In the genomic region with DNA sequence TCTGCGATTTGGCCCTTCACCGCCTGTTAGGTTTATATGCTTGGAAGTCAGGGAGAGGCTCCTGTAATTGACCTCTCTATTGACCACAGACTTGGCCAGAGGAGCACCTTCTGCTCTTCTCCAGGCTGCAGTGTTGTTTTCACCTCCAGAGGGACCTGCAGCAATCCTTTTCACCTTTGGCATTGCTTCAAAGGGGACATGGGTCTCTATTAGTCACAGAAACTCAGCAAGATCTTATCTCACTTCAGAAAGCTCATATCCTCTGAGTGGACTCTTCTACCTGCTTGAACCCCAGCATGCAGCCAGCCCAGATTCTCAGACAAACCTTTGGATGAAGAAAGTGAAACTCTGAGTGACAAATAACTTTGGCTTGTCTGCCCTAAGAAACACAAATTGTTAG, we compare ENCODE assay signal across 20 cellular contexts.
DNase-seq lines count a peak whose midpoint lies in the region; ATAC-seq and TF ChIP-seq lines count a peak whose summit lies in the region.
"Had no signal": no experiment of that assay in that cellular context is flagged by ENCODE, and none has a peak within 500 bp of the region (broad histone marks: within the 10 kb centered on the region; RNA-seq: fewer than 3 reads in every experiment).

No MANE protein-coding gene starts in this region.

- DNase-seq in DMS79 (lab: John Stamatoyannopoulos, UW) (peak; percentile 55), SW480 (ENCODE audit: low spot score) (peak; percentile 9), iPS-NIHi7 (ENCODE audit: extremely low spot score) (peak; percentile 14), amygdala (lab: John Stamatoyannopoulos, UW) (no peak), D341Med (ENCODE audit: low spot score) (no peak)
- DNase-seq in activated CD8-positive, alpha-beta T cell treated with anti-CD3 and anti-CD28 coated beads for 36 hours = no peak
- DNase-seq: GF-D8, GM23248, H7, KBM-7, MV-4-11, NCI-H1105, NCI-H1436 treated with DMSO at 0.1 percent for 48 hours, NCI-H187 treated with DMSO at 0.1 percent for 48 hours, NCI-H2227 treated with DMSO at 0.1 percent for 48 hours, Right ventricle myocardium superior, RPMI8226, T-cell had no signal

- no peaks in the 10 kb centered on the region for H3K9me3 Mint-ChIP-seq in activated CD8-positive, alpha-beta T cell treated with anti-CD3 and anti-CD28 coated beads for 36 hours

- no peak overlapping the region for H3K27ac Mint-ChIP-seq in activated CD8-positive, alpha-beta T cell treated with anti-CD3 and anti-CD28 coated beads for 36 hours
- H3K27ac Mint-ChIP-seq: T-cell had no signal

- peak; percentile 39 for ATAC-seq in GM19351 (IDR thresholded peaks at IDR 0.05; ENCODE audit: unreplicated experiment)
- no peak for ATAC-seq in activated CD8-positive, alpha-beta T cell treated with anti-CD3 and anti-CD28 coated beads for 36 hours
- no peak for ATAC-seq in GM21825 (IDR thresholded peaks at IDR 0.05; ENCODE audit: unreplicated experiment)
- ATAC-seq: T-cell had no signal

- CTCF ChIA-PET in activated CD8-positive, alpha-beta T cell treated with anti-CD3 and anti-CD28 coated beads for 36 hours (lab: Charles Lee) = no interaction called here

- H3K36me3 Mint-ChIP-seq in activated CD8-positive, alpha-beta T cell treated with anti-CD3 and anti-CD28 coated beads for 36 hours (ENCODE audit: low read depth) = no peaks in the 10 kb centered on the region
- H3K36me3 Mint-ChIP-seq: T-cell had no signal

- POLR2A ChIA-PET in activated CD8-positive, alpha-beta T cell treated with anti-CD3 and anti-CD28 coated beads for 36 hours (lab: Charles Lee) = no interaction called here

- H3K4me3 Mint-ChIP-seq in activated CD8-positive, alpha-beta T cell treated with anti-CD3 and anti-CD28 coated beads for 36 hours = no peak overlapping the region
- H3K4me3 Mint-ChIP-seq: T-cell had no signal

- TF ChIP-seq CTCF in activated CD8-positive, alpha-beta T cell treated with anti-CD3 and anti-CD28 coated beads for 36 hours (IDR thresholded peaks at IDR 0.05) = no peak

- intact Hi-C loops in activated CD8-positive, alpha-beta T cell treated with anti-CD3 and anti-CD28 coated beads for 36 hours (cut with micrococcal nuclease) = no loop called here

- peaks cover 1% of the 10 kb centered on the region for H3K27me3 Mint-ChIP-seq in activated CD8-positive, alpha-beta T cell treated with anti-CD3 and anti-CD28 coated beads for 36 hours
- H3K27me3 Mint-ChIP-seq: T-cell had no signal

- H3K4me1 Mint-ChIP-seq in activated CD8-positive, alpha-beta T cell treated with anti-CD3 and anti-CD28 coated beads for 36 hours (ENCODE audit: low read depth) = no peaks in the 10 kb centered on the region
- H3K4me1 Mint-ChIP-seq: T-cell had no signal

Comparison
In these comparisons a context has a peak if more than half of its experiments do, and no peak if none do; other contexts are left out.
1. DNase-seq: peak in DMS79 (single experiment), SW480 (single experiment) and iPS-NIHi7 (single experiment); none in activated CD8-positive, alpha-beta T cell treated with anti-CD3 and anti-CD28 coated beads for 36 hours (single experiment), amygdala (0 of 56) and D341Med (single experiment).